11 cellular contexts compared by ENCODE assay signal in genomic region chr2:152011724-152012123, GRCh38.
"Had no signal": no experiment of that assay in that cellular context is flagged by ENCODE, and none has a peak within 500 bp of the region (broad histone marks: within the 10 kb centered on the region; RNA-seq: fewer than 3 reads in every experiment).

No MANE protein-coding gene starts in this region.

- DNase-seq: GM23248, GOT3, H7, H9, HCEC 1CT, HFFc6 had no signal

- FAIRE-seq: H1, H54 had no signal

- H3K27ac ChIP-seq: GM23248 had no signal

- H3K4me1 ChIP-seq: HAP-1 had no signal

- H3K4me3 ChIP-seq: GM23248, GM23338, HAP-1 had no signal

- H3K9ac ChIP-seq: GM23248 had no signal

- H3K4me2 ChIP-seq: GM23338 had no signal

- H2AFZ ChIP-seq: GM23248, GM23338 had no signal

- H3K9me3 ChIP-seq: HAP-1 had no signal

- H3K36me3 ChIP-seq: HAP-1 had no signal

- ATAC-seq: GM23338, HCT116 had no signal
